Comparison of ENCODE assay signal across 8 cellular contexts in the genomic region with DNA sequence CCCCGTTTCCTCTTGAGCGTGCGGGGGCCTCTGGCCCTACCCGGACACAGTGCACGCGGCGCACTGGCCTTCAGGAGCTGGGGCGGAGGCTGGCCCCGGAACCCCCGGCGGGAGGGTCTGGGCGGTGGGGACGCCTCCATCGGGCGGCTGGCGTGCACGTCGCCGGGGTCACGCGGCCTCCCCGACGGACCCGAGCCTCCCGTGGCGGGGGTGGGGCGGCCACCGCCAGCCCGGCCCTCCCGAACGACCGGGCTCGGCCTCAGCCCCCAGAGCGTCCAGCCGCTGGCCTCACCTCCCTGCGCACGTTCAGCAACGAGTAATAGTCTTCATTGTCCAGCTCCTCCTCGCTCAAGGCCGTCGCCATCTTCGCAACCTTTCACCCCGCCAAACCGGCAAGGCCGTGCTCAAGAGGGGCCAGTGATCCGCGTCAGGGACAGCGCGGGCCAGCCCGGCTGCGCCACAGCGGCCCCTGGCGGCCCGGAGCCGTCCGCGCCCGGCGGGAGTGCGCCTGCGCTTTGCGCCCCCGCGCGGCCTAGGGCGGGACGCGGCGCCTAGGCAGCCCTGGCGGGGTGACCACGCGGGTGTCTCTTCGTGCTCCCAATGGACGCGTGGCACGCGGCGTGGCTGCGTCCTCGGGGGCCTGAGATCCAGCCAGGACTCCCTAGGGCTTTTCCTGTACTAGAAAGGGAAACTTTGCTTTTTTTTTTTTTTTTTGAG. TPM values are rescaled to one million over a fixed set of nuclear protein-coding genes. Genes with fewer than 3 reads are reported as not detected.
DNase-seq lines count a peak whose midpoint lies in the region; ATAC-seq and TF ChIP-seq lines count a peak whose summit lies in the region.

Gene DNAJC11 (minus strand): TSS at position 380 of the 717 bp plus-strand sequence. CDS start 16 bp downstream, at position 364.

- peak within 1 kb of the TSS; percentile 98 for H3K4me3 ChIP-seq in AG04449 (ENCODE audit: low read depth, low read length)
- peak within 1 kb of the TSS; percentile 98 for H3K4me3 ChIP-seq in WERI-Rb-1 (ENCODE audit: low read depth, low read length)
- peak within 1 kb of the TSS; percentile 81 to 96 (median 90) for H3K4me3 ChIP-seq in breast epithelium
- peak within 1 kb of the TSS; percentile 94 for H3K4me3 ChIP-seq in smooth muscle cell

- H3F3A ChIP-seq in smooth muscle cell (ENCODE audit: low read depth), result no peaks in the 10 kb centered on the region

- no peaks in the 10 kb centered on the region for H3K27me3 ChIP-seq in WERI-Rb-1 (ENCODE audit: insufficient read depth, low read depth, severe bottlenecking)
- no peaks in the 10 kb centered on the region for H3K27me3 ChIP-seq in breast epithelium
- no peaks in the 10 kb centered on the region for H3K27me3 ChIP-seq in smooth muscle cell (ENCODE audit: low read depth)

- ATAC-seq in GM18867 (IDR thresholded peaks at IDR 0.05; ENCODE audit: unreplicated experiment), result peak; percentile 90
- ATAC-seq in HG03097 (IDR thresholded peaks at IDR 0.05; ENCODE audit: low FRiP score, unreplicated experiment), result peak; percentile 89

- TF ChIP-seq POLR2A in breast epithelium (IDR thresholded peaks at IDR 0.05), result no peak

- WGBS in smooth muscle cell (ENCODE audit: low lambda C conversion rate), result 2% methylated on average over 66 of the region's 80 CpGs

- DNase-seq in AG04449 (ENCODE audit: low read depth, low spot score) (no peak), NCI-H2171 treated with DMSO at 0.1 percent for 48 hours (lab: John Stamatoyannopoulos, UW) (peak; percentile 78), WERI-Rb-1 (peak; percentile 88), breast epithelium (ENCODE audit: low spot score in 2 of 2) (peak; percentile 78 to 81), iPS-NIHi11 (ENCODE audit: low spot score) (peak; percentile 98), smooth muscle cell (lab: John Stamatoyannopoulos, UW; ENCODE audit: unreplicated experiment) (peak; percentile 67)

- H3K9me3 ChIP-seq in WERI-Rb-1 (ENCODE audit: severe bottlenecking), result no peaks in the 10 kb centered on the region
- no peaks in the 10 kb centered on the region for H3K9me3 ChIP-seq in breast epithelium
- H3K9me3 ChIP-seq in smooth muscle cell (replicated peaks; ENCODE audit: low read depth), result no peaks in the 10 kb centered on the region

- H3K79me2 ChIP-seq in smooth muscle cell (ENCODE audit: low read depth), result peaks cover 50% of the 10 kb centered on the region

- CTCF ChIA-PET in AG04449 (lab: Yijun Ruan, JAX), result interaction anchor here (0.7 to 3.3 kb wide), 27 partner anchors 10 to 1247 kb away, joined by 3 to 47 read pairs (median 4); partner anchors contain the start of genes NOL9 and ZBTB48

- peak within 1 kb of the TSS; percentile 99 for H3K9ac ChIP-seq in smooth muscle cell (ENCODE audit: low read depth)

- H3K27ac ChIP-seq in WERI-Rb-1 (peak within 1 kb of the TSS; percentile 95), breast epithelium (peak within 1 kb of the TSS; percentile 64 to 83), smooth muscle cell (ENCODE audit: low read depth) (peak within 1 kb of the TSS; percentile 68)

- peak within 1 kb of the TSS; percentile 77 for H2AFZ ChIP-seq in smooth muscle cell (ENCODE audit: low read depth)

- intact Hi-C loops in breast epithelium (cut with DNase I; ENCODE audit: low total_unique reads), result no loop called here

- H4K20me1 ChIP-seq in smooth muscle cell (ENCODE audit: low read depth), result peaks cover 7% of the 10 kb centered on the region

- H3K4me2 ChIP-seq in smooth muscle cell, result peak within 1 kb of the TSS; percentile 98

- H3K4me1 ChIP-seq in breast epithelium, result peaks cover 0 to 13% of the 10 kb centered on the region in 2 donors
- peaks cover 7% of the 10 kb centered on the region for H3K4me1 ChIP-seq in smooth muscle cell (ENCODE audit: low read depth)

- POLR2A ChIA-PET in AG04449 (lab: Yijun Ruan, JAX), result interaction anchor here (0.5 to 1.2 kb wide), 3 partner anchors 14 to 497 kb away, joined by 3 to 4 read pairs (median 4); no protein-coding TSS in a partner anchor

- TF ChIP-seq CTCF in AG04449 (IDR thresholded peaks at IDR 0.05; ENCODE audit: insufficient read depth, low read length, missing control alignments) (peak; percentile 68), WERI-Rb-1 (IDR thresholded peaks at IDR 0.05; ENCODE audit: low read depth, low read length) (peak; percentile 90), breast epithelium (IDR thresholded peaks at IDR 0.05) (peak in 2 of 3 donors; percentile 11 to 99), smooth muscle cell (IDR thresholded peaks at IDR 0.05; ENCODE audit: borderline replicate concordance, insufficient read depth, poor library complexity, severe bottlenecking) (peak; percentile 78)

- H3K36me3 ChIP-seq in WERI-Rb-1 (peaks cover 10% of the 10 kb centered on the region), breast epithelium (no peaks in the 10 kb centered on the region), smooth muscle cell (ENCODE audit: low read depth) (no peaks in the 10 kb centered on the region)

RNA-seq across cellular contexts. Expression of gene DNAJC11, which starts in this region (rescaled TPM):
- total RNA-seq in breast epithelium (10 to 100 TPM; 23.0 to 30.5 (median 25.6) TPM), smooth muscle cell (25.5 and 34.2 TPM in 2 replicates)
- 35.7 and 41.8 TPM in 2 replicates for polyA plus RNA-seq in smooth muscle cell
